ENCODE assay signal across 1 cellular context in the genomic region with DNA sequence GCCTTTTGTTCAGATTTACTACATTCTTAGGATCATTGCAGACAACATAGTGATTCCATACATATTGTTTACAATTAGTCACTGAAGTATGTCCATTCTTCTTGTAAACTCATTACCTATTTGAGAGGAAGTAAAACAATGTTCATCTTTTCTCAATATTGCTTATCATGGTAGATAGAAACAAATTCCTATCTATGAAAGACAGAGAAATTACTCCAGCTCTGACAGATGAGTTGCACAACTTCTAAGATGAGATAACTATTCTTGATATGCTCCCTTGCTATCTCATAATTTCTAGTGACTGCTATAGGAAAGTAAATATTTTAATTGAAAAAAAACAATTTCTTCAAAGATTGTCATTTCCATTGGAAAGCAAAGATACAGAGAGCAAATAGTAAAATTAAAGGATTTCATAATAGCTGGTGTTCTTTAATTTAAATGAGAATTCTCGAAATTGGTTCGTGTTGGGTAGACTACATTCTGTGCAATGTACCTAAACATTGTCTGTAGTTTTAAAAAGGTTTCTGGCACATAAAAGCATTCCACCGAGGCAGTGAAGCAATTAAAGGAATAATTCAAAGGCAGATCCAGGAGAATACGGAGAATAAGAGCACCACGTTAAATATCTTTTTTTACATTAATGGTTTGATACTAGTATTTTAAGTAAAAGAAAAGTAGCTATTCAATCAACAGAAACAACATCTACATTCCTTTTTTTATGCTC.
TF ChIP-seq lines count a peak whose summit lies in the region.

No MANE protein-coding gene starts in this region.

TF ChIP-seq in GM23338, 12 proteins besides CTCF, POLR2A, EP300 and RAD21 (continued from another document):
- no peak for TF ChIP-seq ZNF462 (CRISPR knock-in tag; IDR thresholded peaks at IDR 0.05)
- TF ChIP-seq STAT1 (IDR thresholded peaks at IDR 0.05; ENCODE audit: unreplicated experiment) = no peak
- TF ChIP-seq NANOG (IDR thresholded peaks at IDR 0.05; ENCODE audit: borderline replicate concordance) = no peak
- no peak for TF ChIP-seq REST (IDR thresholded peaks at IDR 0.05; ENCODE audit: unreplicated experiment)
- no peak for TF ChIP-seq CREB1 (CRISPR knock-in tag; IDR thresholded peaks at IDR 0.05; ENCODE audit: low read depth)
- TF ChIP-seq EZH2 (IDR thresholded peaks at IDR 0.05; ENCODE audit: low read depth, unreplicated experiment) = no peak
- TF ChIP-seq EZH2phosphoT487 (IDR thresholded peaks at IDR 0.05; ENCODE audit: unreplicated experiment) = no peak
- TF ChIP-seq JUNB (IDR thresholded peaks at IDR 0.05; ENCODE audit: unreplicated experiment) = no peak
- no peak for TF ChIP-seq POLR2AphosphoS5 (IDR thresholded peaks at IDR 0.05; ENCODE audit: low read depth)
